In genomic region chr2:288002-288742, GRCh38 we compare ENCODE assay signal across 9 cellular contexts. TPM values are rescaled to one million over a fixed set of nuclear protein-coding genes. Genes with fewer than 3 reads are reported as not detected.
A peak's percentile ranks its signal among the peaks of the same experiment; 100 is the strongest.
DNase-seq lines count a peak whose midpoint lies in the region; ATAC-seq and FAIRE-seq lines count a peak whose summit lies in the region.
"Had no signal": no experiment of that assay in that cellular context is flagged by ENCODE, and none has a peak within 500 bp of the region (broad histone marks: within the 10 kb centered on the region; RNA-seq: fewer than 3 reads in every experiment).

ALKAL2 (minus strand) TSS chr2:288091; CDS start chr2:287835, 256 bp downstream.

- H3K9me3 Mint-ChIP-seq in activated T-cell treated with anti-CD3 and anti-CD28 coated beads, Interleukin-2, amount 50 U/mL, for 4 hours = no peaks in the 10 kb centered on the region

- peak within 1 kb of the TSS; percentile 50 for H3K4me3 Mint-ChIP-seq in activated T-cell treated with anti-CD3 and anti-CD28 coated beads, Interleukin-2, amount 50 U/mL, for 4 hours

- H3K9me3 ChIP-seq in iPS DF 6.9 (ENCODE audit: control insufficient read depth, insufficient read depth, low read length) (no peaks in the 10 kb centered on the region), small intestine (ENCODE audit: control insufficient read depth, low read depth) (no peaks in the 10 kb centered on the region)

- peaks cover 5% of the 10 kb centered on the region for H3K36me3 Mint-ChIP-seq in activated T-cell treated with anti-CD3 and anti-CD28 coated beads, Interleukin-2, amount 50 U/mL, for 4 hours (ENCODE audit: insufficient read depth)

- H3K4me3 ChIP-seq in iPS DF 6.9 (ENCODE audit: low read length) (peak within 1 kb of the TSS; percentile 64), small intestine (ENCODE audit: low read depth in 1 of 2, low read length in 2 of 2) (peak within 1 kb of the TSS; percentile 32 to 77)

- H3K27me3 Mint-ChIP-seq in activated T-cell treated with anti-CD3 and anti-CD28 coated beads, Interleukin-2, amount 50 U/mL, for 4 hours (ENCODE audit: low read depth) = peaks cover 23% of the 10 kb centered on the region

- H3K27me3 ChIP-seq in iPS DF 6.9 (ENCODE audit: control insufficient read depth, insufficient read depth, low read length) = peaks cover 10% of the 10 kb centered on the region
- H3K27me3 ChIP-seq in small intestine (ENCODE audit: control insufficient read depth in 2 of 2, insufficient read depth in 2 of 2, low read length in 2 of 2) = peaks cover 0 to 7% of the 10 kb centered on the region in 2 donors

- DNase-seq in DMS 273 (lab: John Stamatoyannopoulos, UW; ENCODE audit: unreplicated experiment) (peak; percentile 63), DMS 273 treated with DMSO at 0.1 percent for 48 hours (lab: John Stamatoyannopoulos, UW) (no peak), iPS DF 6.9 (ENCODE audit: low read depth, low spot score) (no peak), small intestine (no peak), inferior parietal cortex (ENCODE audit: extremely low spot score) (no peak)
- no peak for DNase-seq in activated T-cell treated with anti-CD3 and anti-CD28 coated beads, Interleukin-2, amount 50 U/mL, for 4 hours

- no peak within 1 kb of the TSS for H3K27ac ChIP-seq in iPS DF 6.9 (ENCODE audit: low read length)
- peak within 1 kb of the TSS in 1 of 2 donors; percentile 45 for H3K27ac ChIP-seq in small intestine (ENCODE audit: low read depth in 1 of 2, low read length in 1 of 2)
- H3K27ac ChIP-seq: 22Rv1 had no signal

- ATAC-seq in activated T-cell treated with anti-CD3 and anti-CD28 coated beads, Interleukin-2, amount 50 U/mL, for 4 hours = peak; percentile 17 to 39
- ATAC-seq in GM18868 (IDR thresholded peaks at IDR 0.05; ENCODE audit: unreplicated experiment) (no peak), HG03095 (IDR thresholded peaks at IDR 0.05; ENCODE audit: unreplicated experiment) (no peak)

- H3K36me3 ChIP-seq in iPS DF 6.9 (ENCODE audit: control insufficient read depth, insufficient read depth, low read length) (no peaks in the 10 kb centered on the region), small intestine (ENCODE audit: control insufficient read depth in 2 of 2, insufficient read depth in 2 of 2, low read length in 2 of 2) (no peaks in the 10 kb centered on the region)

- peaks cover 7% of the 10 kb centered on the region for H3K4me1 Mint-ChIP-seq in activated T-cell treated with anti-CD3 and anti-CD28 coated beads, Interleukin-2, amount 50 U/mL, for 4 hours (ENCODE audit: low read depth)

- H3K4me1 ChIP-seq in iPS DF 6.9 (ENCODE audit: control insufficient read depth, insufficient read depth, low read length) (peaks cover 10% of the 10 kb centered on the region), small intestine (ENCODE audit: control insufficient read depth in 2 of 2, insufficient read depth in 1 of 2, low read depth in 1 of 2, low read length in 1 of 2) (peaks cover 2 to 3% of the 10 kb centered on the region in 2 donors)

- no peak for FAIRE-seq in small intestine (lab: Jason Lieb, UNC)

- whole genome bisulfite sequencing in iPS DF 6.9 (ENCODE audit: insufficient coverage, insufficient read length) = no CpG with 5 or more reads among the region's 115 CpGs
- WGBS in small intestine, 3 donors = 0 to 1% (median 1%) methylated on average over 80 to 115 of the region's 115 CpGs

RNA-seq across cellular contexts. Expression of gene ALKAL2, which starts in this region (rescaled TPM):
- not detected for total RNA-seq in activated T-cell treated with anti-CD3 and anti-CD28 coated beads, Interleukin-2, amount 50 U/mL, for 4 hours
- 1 to 10 TPM in 2 of 3 donors, under 1 TPM in 1; 0.45 to 3.5 (median 2.5) TPM for polyA plus RNA-seq in small intestine

Comparison
In these comparisons a context has a peak if more than half of its experiments do, and no peak if none do; other contexts are left out.
1. Peak in ATAC-seq in activated T-cell treated with anti-CD3 and anti-CD28 coated beads, Interleukin-2, amount 50 U/mL, for 4 hours; RNA of the gene not detected or under 1 TPM.